In the genomic region with DNA sequence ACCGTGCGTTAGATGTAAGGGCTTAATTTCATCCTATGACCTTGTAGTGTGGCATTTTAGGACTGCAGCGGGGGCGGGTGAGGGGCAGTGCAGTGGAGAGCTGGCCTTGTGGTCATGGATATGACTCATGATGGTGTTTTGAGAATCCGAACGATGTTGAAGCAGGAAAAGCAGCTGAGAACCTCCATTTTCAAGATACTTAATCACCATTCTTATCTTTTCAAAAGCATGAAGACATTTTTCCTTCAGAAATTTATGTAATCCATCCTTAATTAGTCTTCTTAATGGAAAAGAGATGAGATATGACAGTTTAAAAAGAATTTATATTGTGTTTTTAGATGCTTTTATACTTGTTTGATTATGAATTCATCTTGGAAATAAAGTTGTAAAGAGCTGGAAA, we compare ENCODE assay signal across 12 cellular contexts. TPM values are rescaled to one million over a fixed set of nuclear protein-coding genes. Genes with fewer than 3 reads are reported as not detected.
DNase-seq lines count a peak whose midpoint lies in the region; ATAC-seq and TF ChIP-seq lines count a peak whose summit lies in the region.
"Had no signal": no experiment of that assay in that cellular context is flagged by ENCODE, and none has a peak within 500 bp of the region (broad histone marks: within the 10 kb centered on the region; RNA-seq: fewer than 3 reads in every experiment).

No MANE protein-coding gene starts in this region.

- peaks cover 56% of the 10 kb centered on the region for H3K36me3 ChIP-seq in mesodermal cell (ENCODE audit: control insufficient read depth, insufficient read depth, low read length)

- no peaks in the 10 kb centered on the region for H3K9me3 ChIP-seq in mesodermal cell (ENCODE audit: control insufficient read depth, low read length)
- H3K9me3 ChIP-seq: transverse colon had no signal

- H3K4me3 Mint-ChIP-seq in Calu3 (ENCODE audit: low read depth, unreplicated experiment): no peak overlapping the region

- intact Hi-C loops in Calu3 (cut with micrococcal nuclease; ENCODE audit: unreplicated experiment): loop anchor here (2.0 kb wide), 1 partner anchor 21 kb away; the partner anchor contains the start of gene TAF3

- no TSS peak for BruUV-seq in Calu3 (replicated peaks; lab: Mats Ljungman, UMichigan)

- peaks cover 20% of the 10 kb centered on the region for H3K4me1 ChIP-seq in mesodermal cell (ENCODE audit: control insufficient read depth, insufficient read depth, low read length, poor library complexity, severe bottlenecking)

- H3K36me3 Mint-ChIP-seq in Calu3 (ENCODE audit: insufficient read depth, unreplicated experiment): peaks cover 52% of the 10 kb centered on the region

- H3K4me1 Mint-ChIP-seq in Calu3 (ENCODE audit: low read depth, unreplicated experiment): peaks cover 45% of the 10 kb centered on the region

- no peak for ATAC-seq in activated CD4-positive, CD25-positive, alpha-beta regulatory T cell treated with anti-CD3 and anti-CD28 coated beads, Interleukin-2, amount 50 U/mL, for 24 hours
- ATAC-seq in HG03354 (IDR thresholded peaks at IDR 0.05; ENCODE audit: poor library complexity, severe bottlenecking, unreplicated experiment) (no peak), GM21825 (IDR thresholded peaks at IDR 0.05; ENCODE audit: unreplicated experiment) (no peak)

- H3K27me3 Mint-ChIP-seq in Calu3 (ENCODE audit: unreplicated experiment): no peaks in the 10 kb centered on the region

- CTCF ChIA-PET in Calu3 (lab: Charles Lee): interaction anchor here (0.8 to 2.0 kb wide), 2 partner anchors 10 to 111 kb away, joined by 3 to 6 read pairs; partner anchors contain the start of genes ATP5F1C and KIN
- CTCF ChIA-PET in GM10248 (lab: Yijun Ruan, JAX): interaction anchor here (1.2 to 3.5 kb wide), 2 partner anchors 16 to 19 kb away, joined by 3 to 11 read pairs; no protein-coding TSS in a partner anchor

- TF ChIP-seq POLR2A in NB4 (IDR thresholded peaks at IDR 0.05; ENCODE audit: extremely low read depth, insufficient read length): no peak

- peak overlapping the region; percentile 60 for H3K27ac Mint-ChIP-seq in Calu3 (ENCODE audit: unreplicated experiment)

- POLR2A ChIA-PET in GM10248 (lab: Yijun Ruan, JAX): interaction anchor here (1.2 kb wide), 1 partner anchor 11 kb away, joined by 4 read pairs; no protein-coding TSS in a partner anchor

- no peaks in the 10 kb centered on the region for H3K9me3 Mint-ChIP-seq in Calu3 (ENCODE audit: low read depth, unreplicated experiment)

- H3K4me3 ChIP-seq in NB4 (ENCODE audit: low read depth, low read length): no peak overlapping the region
- H3K4me3 ChIP-seq in mesodermal cell (ENCODE audit: extremely low read depth, insufficient read depth, low read length, poor library complexity, severe bottlenecking): no peak overlapping the region
- H3K4me3 ChIP-seq: transverse colon had no signal

- peak; percentile 54 for DNase-seq in Calu3
- peak; percentile 66 for DNase-seq in NB4 (ENCODE audit: low read depth)
- DNase-seq in brain pericyte (ENCODE audit: low read depth, low spot score): peak; percentile 40
- no peak for DNase-seq in GM10248 (ENCODE audit: extremely low spot score)
- DNase-seq: activated naive CD4-positive, alpha-beta T cell treated with Interleukin-2 at 50 U/mL for 16 hours; NCI-H1048; small intestine; transverse colon had no signal

- H3K27ac ChIP-seq in mesodermal cell (ENCODE audit: low read depth, low read length, severe bottlenecking): peak overlapping the region; percentile 89
- H3K27ac ChIP-seq: transverse colon had no signal

- 74 to 88% methylated on average over 4 of the region's 6 CpGs for WGBS in mesodermal cell (ENCODE audit: insufficient coverage in 2 of 2), 2 experiments

- TF ChIP-seq CTCF in Calu3 (IDR thresholded peaks at IDR 0.05; ENCODE audit: unreplicated experiment) (no peak), NB4 (IDR thresholded peaks at IDR 0.05; ENCODE audit: low read depth, low read length) (no peak), GM10248 (IDR thresholded peaks at IDR 0.05; ENCODE audit: control extremely low read depth, extremely low read depth, low read depth, missing control alignments) (no peak)

RNA-seq across cellular contexts. Expression of gene ATP5F1C, which starts 9.6 kb away (rescaled TPM):
- total RNA-seq in Calu3 (2022): 312 and 373 TPM in 2 replicates
- polyA plus RNA-seq in mesodermal cell (2013, experiment 1 of 2): 296 TPM
- polyA plus RNA-seq in mesodermal cell (2013, experiment 2 of 2): 330 TPM

RNA-seq across cellular contexts. Expression of gene KIN, which starts 9.8 kb away (rescaled TPM):
- total RNA-seq in Calu3 (2022): 15.0 and 16.2 TPM in 2 replicates
- polyA plus RNA-seq in mesodermal cell (2013, experiment 1 of 2): 21.3 TPM
- 18.5 TPM for polyA plus RNA-seq in mesodermal cell (2013, experiment 2 of 2)

RNA-seq across cellular contexts. Expression of gene TAF3, which starts 20.7 kb away (rescaled TPM):
- 12.7 and 14.5 TPM in 2 replicates for total RNA-seq in Calu3 (2022)
- polyA plus RNA-seq in mesodermal cell (2013, experiment 1 of 2): 12.0 TPM
- 10.9 TPM for polyA plus RNA-seq in mesodermal cell (2013, experiment 2 of 2)
